Comparison of ENCODE assay signal across 28 cellular contexts in the genomic region with DNA sequence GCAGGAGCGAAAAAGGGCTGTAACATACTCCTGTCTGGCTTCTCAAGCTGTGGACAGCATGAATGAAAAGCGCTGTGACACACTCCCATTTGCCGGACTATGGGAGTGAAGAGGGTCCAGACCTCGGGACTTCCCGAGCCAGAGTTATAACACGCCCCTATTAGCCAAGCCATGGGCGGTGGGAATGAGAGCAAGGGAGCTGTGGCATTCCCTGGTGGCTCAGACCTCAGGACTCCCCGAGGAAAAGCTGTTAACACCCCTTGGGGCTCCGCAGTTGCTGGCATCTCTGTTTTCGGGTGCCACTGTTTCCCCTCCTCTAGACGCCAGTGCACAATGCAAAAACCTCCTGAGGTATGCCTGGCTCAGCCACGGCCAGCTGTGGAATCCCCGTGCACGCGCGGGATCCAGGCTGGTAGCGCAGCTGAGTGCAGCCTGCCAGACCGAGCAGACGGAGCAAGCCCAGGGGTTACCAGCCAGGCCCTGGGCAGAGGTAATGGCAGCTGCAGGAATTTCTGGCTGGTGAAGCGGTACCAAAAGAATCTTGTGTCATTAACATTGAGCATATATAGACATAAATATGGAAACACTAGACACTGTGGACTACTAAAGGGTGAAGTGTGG.
"Had no signal": no experiment of that assay in that cellular context is flagged by ENCODE, and none has a peak within 500 bp of the region (broad histone marks: within the 10 kb centered on the region; RNA-seq: fewer than 3 reads in every experiment).

No MANE protein-coding gene starts in this region.

- DNase-seq: activated CD4-positive, alpha-beta memory T cell treated with anti-CD3 and anti-CD28 coated beads for 36 hours; activated CD4-positive, alpha-beta T cell treated with anti-CD3 and anti-CD28 coated beads for 36 hours; activated CD4-positive, alpha-beta T cell treated with anti-CD3 and anti-CD28 coated beads, Interleukin-2, amount 10 ng/mL, durations not matched to agents 24 days and 14 days; activated CD4-positive, CD25-positive, alpha-beta regulatory T cell; activated CD4-positive, CD25-positive, alpha-beta regulatory T cell treated with anti-CD3 and anti-CD28 coated beads, Interleukin-2, amount 50 U/mL, for 72 hours; activated CD8-positive, alpha-beta memory T cell treated with anti-CD3 and anti-CD28 coated beads, Interleukin-2, amount 10 ng/mL, durations not matched to agents 7 days and 5 days; activated CD8-positive, alpha-beta memory T cell treated with anti-CD3 and anti-CD28 coated beads, Interleukin-2, amount 50 U/mL, for 4 hours; activated CD8-positive, alpha-beta T cell treated with anti-CD3 and anti-CD28 coated beads, Interleukin-2, amount 10 ng/mL, durations not matched to agents 7 days and 5 days; activated effector memory CD4-positive, alpha-beta T cell treated with anti-CD3 and anti-CD28 coated beads, Interleukin-2, amount 50 U/mL, for 16 hours; activated naive CD4-positive, alpha-beta T cell treated with anti-CD3 and anti-CD28 coated beads for 36 hours; activated naive CD8-positive, alpha-beta T cell treated with anti-CD3 and anti-CD28 coated beads for 36 hours; activated T-cell treated with anti-CD3 and anti-CD28 coated beads, Interleukin-2, amount 50 U/mL, for 1 hour; activated T-cell treated with anti-CD3 and anti-CD28 coated beads, Interleukin-2, amount 50 U/mL, for 48 hours; cortex of kidney; dermis blood vessel endothelial cell; effector CD4-positive, alpha-beta T cell; effector memory CD8-positive, alpha-beta T cell; erythroblast; foreskin keratinocyte; gastrocnemius medialis; glutamatergic neuron; heart left ventricle; T-helper 2 cell; WERI-Rb-1 had no signal

- H3K9me3 Mint-ChIP-seq: activated CD4-positive, alpha-beta memory T cell treated with anti-CD3 and anti-CD28 coated beads for 36 hours; activated CD4-positive, alpha-beta T cell treated with anti-CD3 and anti-CD28 coated beads, Interleukin-2, amount 10 ng/mL, durations not matched to agents 24 days and 14 days; effector memory CD8-positive, alpha-beta T cell had no signal

- H3K4me3 Mint-ChIP-seq: activated CD4-positive, alpha-beta memory T cell treated with anti-CD3 and anti-CD28 coated beads for 36 hours; activated CD4-positive, alpha-beta T cell treated with anti-CD3 and anti-CD28 coated beads for 36 hours; activated CD4-positive, alpha-beta T cell treated with anti-CD3 and anti-CD28 coated beads, Interleukin-2, amount 10 ng/mL, durations not matched to agents 24 days and 14 days; activated CD8-positive, alpha-beta memory T cell treated with anti-CD3 and anti-CD28 coated beads, Interleukin-2, amount 10 ng/mL, durations not matched to agents 7 days and 5 days; activated CD8-positive, alpha-beta T cell treated with anti-CD3 and anti-CD28 coated beads, Interleukin-2, amount 10 ng/mL, durations not matched to agents 7 days and 5 days; activated naive CD4-positive, alpha-beta T cell treated with anti-CD3 and anti-CD28 coated beads for 36 hours; activated naive CD4-positive, alpha-beta T cell treated with anti-CD3 and anti-CD28 coated beads, Interleukin-2, amount 50 U/mL, for 24 hours; activated naive CD8-positive, alpha-beta T cell treated with anti-CD3 and anti-CD28 coated beads for 36 hours; activated T-helper 1 cell treated with anti-CD3 and anti-CD28 coated beads, Interleukin-12 subunit alpha, Interleukin-12 subunit beta, Interleukin-2, Interleukin-4 antibody, amounts not matched to agents 30 ng/mL and 10 ng/mL and 1 ng/mL, durations not matched to agents 14 hours and 24 hours and 36 hours; effector memory CD8-positive, alpha-beta T cell had no signal

- H3K4me3 ChIP-seq: esophagus muscularis mucosa, gastrocnemius medialis, heart left ventricle had no signal

- ATAC-seq: activated CD4-positive, alpha-beta T cell treated with anti-CD3 and anti-CD28 coated beads for 36 hours; activated CD8-positive, alpha-beta memory T cell treated with anti-CD3 and anti-CD28 coated beads, Interleukin-2, amount 10 ng/mL, durations not matched to agents 7 days and 5 days; activated CD8-positive, alpha-beta T cell treated with anti-CD3 and anti-CD28 coated beads, Interleukin-2, amount 10 ng/mL, durations not matched to agents 7 days and 5 days; effector memory CD8-positive, alpha-beta T cell; foreskin keratinocyte; gastrocnemius medialis; heart left ventricle had no signal

- H3K9me3 ChIP-seq: esophagus muscularis mucosa, gastrocnemius medialis had no signal

- H3K27ac Mint-ChIP-seq: activated CD4-positive, alpha-beta memory T cell treated with anti-CD3 and anti-CD28 coated beads for 36 hours; activated CD4-positive, alpha-beta T cell treated with anti-CD3 and anti-CD28 coated beads for 36 hours; activated CD4-positive, alpha-beta T cell treated with anti-CD3 and anti-CD28 coated beads, Interleukin-2, amount 10 ng/mL, durations not matched to agents 24 days and 14 days; activated CD8-positive, alpha-beta memory T cell treated with anti-CD3 and anti-CD28 coated beads, Interleukin-2, amount 10 ng/mL, durations not matched to agents 7 days and 5 days; activated CD8-positive, alpha-beta T cell treated with anti-CD3 and anti-CD28 coated beads, Interleukin-2, amount 10 ng/mL, durations not matched to agents 7 days and 5 days; activated naive CD4-positive, alpha-beta T cell treated with anti-CD3 and anti-CD28 coated beads for 36 hours; activated naive CD4-positive, alpha-beta T cell treated with anti-CD3 and anti-CD28 coated beads, Interleukin-2, amount 50 U/mL, for 24 hours; activated naive CD8-positive, alpha-beta T cell treated with anti-CD3 and anti-CD28 coated beads for 36 hours; activated T-helper 1 cell treated with anti-CD3 and anti-CD28 coated beads, Interleukin-12 subunit alpha, Interleukin-12 subunit beta, Interleukin-2, Interleukin-4 antibody, amounts not matched to agents 30 ng/mL and 10 ng/mL and 1 ng/mL, durations not matched to agents 14 hours and 24 hours and 36 hours; activated T-helper 2 cell treated with anti-CD3 and anti-CD28 coated beads, Interferon-gamma antibody, Interleukin-2, Interleukin-4, amounts not matched to agents 10 μg/mL and 5 μg/mL and 100 μg/mL, durations not matched to agents 14 hours and 24 hours and 36 hours; effector memory CD8-positive, alpha-beta T cell had no signal

- H3K36me3 Mint-ChIP-seq: activated CD4-positive, alpha-beta memory T cell treated with anti-CD3 and anti-CD28 coated beads for 36 hours; activated CD8-positive, alpha-beta memory T cell treated with anti-CD3 and anti-CD28 coated beads, Interleukin-2, amount 10 ng/mL, durations not matched to agents 7 days and 5 days; activated naive CD4-positive, alpha-beta T cell treated with anti-CD3 and anti-CD28 coated beads, Interleukin-2, amount 50 U/mL, for 24 hours; activated naive CD8-positive, alpha-beta T cell treated with anti-CD3 and anti-CD28 coated beads for 36 hours had no signal

- H3K27ac ChIP-seq: esophagus muscularis mucosa, foreskin keratinocyte, gastrocnemius medialis, heart left ventricle, WERI-Rb-1 had no signal

- H3K4me1 Mint-ChIP-seq: activated CD4-positive, alpha-beta T cell treated with anti-CD3 and anti-CD28 coated beads for 36 hours; activated CD4-positive, alpha-beta T cell treated with anti-CD3 and anti-CD28 coated beads, Interleukin-2, amount 10 ng/mL, durations not matched to agents 24 days and 14 days; activated CD8-positive, alpha-beta memory T cell treated with anti-CD3 and anti-CD28 coated beads, Interleukin-2, amount 10 ng/mL, durations not matched to agents 7 days and 5 days; activated naive CD4-positive, alpha-beta T cell treated with anti-CD3 and anti-CD28 coated beads, Interleukin-2, amount 50 U/mL, for 24 hours; activated naive CD8-positive, alpha-beta T cell treated with anti-CD3 and anti-CD28 coated beads for 36 hours had no signal

- H3K27me3 Mint-ChIP-seq: activated CD4-positive, alpha-beta memory T cell treated with anti-CD3 and anti-CD28 coated beads for 36 hours; activated CD4-positive, alpha-beta T cell treated with anti-CD3 and anti-CD28 coated beads for 36 hours; activated CD4-positive, alpha-beta T cell treated with anti-CD3 and anti-CD28 coated beads, Interleukin-2, amount 10 ng/mL, durations not matched to agents 24 days and 14 days; activated CD8-positive, alpha-beta memory T cell treated with anti-CD3 and anti-CD28 coated beads, Interleukin-2, amount 10 ng/mL, durations not matched to agents 7 days and 5 days; activated naive CD4-positive, alpha-beta T cell treated with anti-CD3 and anti-CD28 coated beads, Interleukin-2, amount 50 U/mL, for 24 hours; activated naive CD8-positive, alpha-beta T cell treated with anti-CD3 and anti-CD28 coated beads for 36 hours; effector memory CD8-positive, alpha-beta T cell had no signal

- H3K27me3 ChIP-seq: esophagus muscularis mucosa, foreskin keratinocyte, gastrocnemius medialis, heart left ventricle had no signal

- H3K4me1 ChIP-seq: esophagus muscularis mucosa, foreskin keratinocyte, gastrocnemius medialis, heart left ventricle had no signal

- H3K36me3 ChIP-seq: esophagus muscularis mucosa, gastrocnemius medialis, heart left ventricle, WERI-Rb-1 had no signal
